8 cellular contexts compared by ENCODE assay signal in the genomic region with DNA sequence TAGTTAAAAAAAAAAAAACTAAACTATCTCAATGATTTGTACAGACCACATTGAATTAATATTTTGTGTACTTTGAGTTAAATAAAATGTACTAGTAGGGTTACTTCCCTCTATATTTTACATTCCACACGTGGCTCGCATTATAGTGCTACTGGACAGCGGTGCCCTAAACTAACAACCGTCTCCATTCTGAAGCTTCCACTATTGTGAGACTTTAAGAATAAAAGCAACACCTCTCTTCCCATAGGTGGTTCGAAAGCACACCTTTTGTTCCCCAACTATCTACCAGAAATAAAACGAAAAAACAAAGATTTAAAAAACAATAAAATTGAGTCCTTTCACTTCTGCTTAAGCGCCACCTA. TPM values are rescaled to one million over a fixed set of nuclear protein-coding genes. Genes with fewer than 3 reads are reported as not detected.
DNase-seq lines count a peak whose midpoint lies in the region; ATAC-seq and TF ChIP-seq lines count a peak whose summit lies in the region.

No MANE protein-coding gene starts in this region.

- TF ChIP-seq CTCF in colonic mucosa (IDR thresholded peaks at IDR 0.05): no peak

- peaks cover 4% of the 10 kb centered on the region for H3K27me3 Mint-ChIP-seq in CD4-positive, CD25-positive, alpha-beta regulatory T cell
- H3K27me3 Mint-ChIP-seq in naive thymus-derived CD4-positive, alpha-beta T cell: no peaks in the 10 kb centered on the region

- peak overlapping the region; percentile 93 to 97 (median 95) for H3K27ac Mint-ChIP-seq in CD4-positive, CD25-positive, alpha-beta regulatory T cell
- peak overlapping the region; percentile 92 to 99 (median 98) for H3K27ac Mint-ChIP-seq in naive thymus-derived CD4-positive, alpha-beta T cell

- no peak for DNase-seq in CD4-positive, CD25-positive, alpha-beta regulatory T cell
- DNase-seq in M059J (ENCODE audit: low read depth) (peak; percentile 19), colonic mucosa (no peak), NCI-H1930 (lab: John Stamatoyannopoulos, UW) (no peak)
- DNase-seq in naive thymus-derived CD4-positive, alpha-beta T cell: no peak
- no peak for DNase-seq in NK-92 treated with Interleukin-12 subunit alpha and Interleukin-12 subunit beta, amount 100 ng/mL, for 24 hours (lab: John Stamatoyannopoulos, UW)
- no peak for DNase-seq in stimulated activated CD4-positive, alpha-beta T cell treated with anti-CD3 and anti-CD28 coated beads, Interleukin-4, amount 100 ng/mL, for 24 hours

- H3K4me1 ChIP-seq in CD4-positive, CD25-positive, alpha-beta regulatory T cell (ENCODE audit: control insufficient read depth, insufficient read depth, low read length, poor library complexity, severe bottlenecking): peaks cover 25% of the 10 kb centered on the region
- no peaks in the 10 kb centered on the region for H3K4me1 ChIP-seq in colonic mucosa
- H3K4me1 ChIP-seq in naive thymus-derived CD4-positive, alpha-beta T cell (ENCODE audit: control insufficient read depth in 2 of 2, insufficient read depth in 2 of 2, low read length in 2 of 2): peaks cover 24 to 27% of the 10 kb centered on the region in 2 donors

- POLR2A ChIA-PET in naive thymus-derived CD4-positive, alpha-beta T cell (lab: Charles Lee): interaction anchor here (0.9 to 3.5 kb wide), 10 partner anchors 8 to 523 kb away, joined by 3 to 43 read pairs (median 3); a partner anchor contains a TSS

- peaks cover 3% of the 10 kb centered on the region for H3K36me3 ChIP-seq in CD4-positive, CD25-positive, alpha-beta regulatory T cell (ENCODE audit: control insufficient read depth, insufficient read depth, low read length)
- no peaks in the 10 kb centered on the region for H3K36me3 ChIP-seq in colonic mucosa
- H3K36me3 ChIP-seq in naive thymus-derived CD4-positive, alpha-beta T cell (ENCODE audit: control insufficient read depth in 2 of 3, insufficient read depth in 3 of 3, low read length in 3 of 3): peaks cover 0 to 8% (median 0%) of the 10 kb centered on the region in 3 experiments

- H3K9me3 Mint-ChIP-seq in CD4-positive, CD25-positive, alpha-beta regulatory T cell: peaks cover 0 to 2% (median 0%) of the 10 kb centered on the region in 7 donors
- H3K9me3 Mint-ChIP-seq in naive thymus-derived CD4-positive, alpha-beta T cell: no peaks in the 10 kb centered on the region

- peaks cover 21 to 48% (median 29%) of the 10 kb centered on the region in 4 donors for H3K4me1 Mint-ChIP-seq in CD4-positive, CD25-positive, alpha-beta regulatory T cell
- H3K4me1 Mint-ChIP-seq in naive thymus-derived CD4-positive, alpha-beta T cell: peaks cover 23 to 54% (median 48%) of the 10 kb centered on the region in 7 donors

- peak overlapping the region; percentile 94 to 99 (median 99) for H3K4me3 Mint-ChIP-seq in CD4-positive, CD25-positive, alpha-beta regulatory T cell
- peak overlapping the region; percentile 95 to 100 (median 98) for H3K4me3 Mint-ChIP-seq in naive thymus-derived CD4-positive, alpha-beta T cell

- H3K27me3 ChIP-seq in CD4-positive, CD25-positive, alpha-beta regulatory T cell (ENCODE audit: control insufficient read depth, insufficient read depth, low read length): no peaks in the 10 kb centered on the region
- no peaks in the 10 kb centered on the region for H3K27me3 ChIP-seq in colonic mucosa
- H3K27me3 ChIP-seq in naive thymus-derived CD4-positive, alpha-beta T cell (ENCODE audit: control insufficient read depth in 2 of 2, insufficient read depth in 2 of 2, low read length in 2 of 2): no peaks in the 10 kb centered on the region

- peak overlapping the region; percentile 44 to 90 for H3K9ac ChIP-seq in colonic mucosa (ENCODE audit: low read depth in 2 of 2, low read length in 2 of 2)

- H3K27ac ChIP-seq in CD4-positive, CD25-positive, alpha-beta regulatory T cell (ENCODE audit: insufficient read depth, low read length, poor library complexity, severe bottlenecking): peak overlapping the region; percentile 92
- H3K27ac ChIP-seq in colonic mucosa: peak overlapping the region; percentile 88
- peak overlapping the region; percentile 88 for H3K27ac ChIP-seq in naive thymus-derived CD4-positive, alpha-beta T cell (ENCODE audit: low read depth, low read length)

- ATAC-seq in CD4-positive, CD25-positive, alpha-beta regulatory T cell (ENCODE audit: low read depth in 2 of 2): no peak
- no peak for ATAC-seq in naive thymus-derived CD4-positive, alpha-beta T cell
- ATAC-seq in HG02610 (IDR thresholded peaks at IDR 0.05; ENCODE audit: unreplicated experiment): no peak

- CTCF ChIA-PET in naive thymus-derived CD4-positive, alpha-beta T cell (lab: Charles Lee): interaction anchor here (1.6 kb wide), 1 partner anchor 47 kb away, joined by 7 read pairs; a partner anchor contains a TSS

- H3K36me3 Mint-ChIP-seq in CD4-positive, CD25-positive, alpha-beta regulatory T cell: peaks cover under 1% of the 10 kb centered on the region
- H3K36me3 Mint-ChIP-seq in naive thymus-derived CD4-positive, alpha-beta T cell: peaks cover 0 to 6% (median 1%) of the 10 kb centered on the region in 5 donors

- peak overlapping the region; percentile 96 for H3K4me3 ChIP-seq in CD4-positive, CD25-positive, alpha-beta regulatory T cell (ENCODE audit: low read depth, low read length)
- peak overlapping the region; percentile 88 for H3K4me3 ChIP-seq in colonic mucosa
- H3K4me3 ChIP-seq in naive thymus-derived CD4-positive, alpha-beta T cell (ENCODE audit: low read length): peak overlapping the region; percentile 57

- intact Hi-C loops in colonic mucosa (cut with DNase I): no loop called here
- intact Hi-C loops in naive thymus-derived CD4-positive, alpha-beta T cell (cut with micrococcal nuclease): loop anchor here (1.0 to 5.0 kb wide), 11 partner anchors 35 to 1997 kb away; a partner anchor contains a TSS

- H3K9me3 ChIP-seq in CD4-positive, CD25-positive, alpha-beta regulatory T cell (ENCODE audit: control insufficient read depth in 2 of 2, low read length in 2 of 2): no peaks in the 10 kb centered on the region
- H3K9me3 ChIP-seq in colonic mucosa: no peaks in the 10 kb centered on the region
- H3K9me3 ChIP-seq in naive thymus-derived CD4-positive, alpha-beta T cell (ENCODE audit: control insufficient read depth in 2 of 3, low read length in 3 of 3): no peaks in the 10 kb centered on the region

RNA-seq across cellular contexts. Expression of a gene that starts 0.4 kb away (rescaled TPM):
- total RNA-seq in CD4-positive, CD25-positive, alpha-beta regulatory T cell: 102 TPM
- 10 to 100 TPM; 46.5 to 59.1 (median 53.0) TPM for polyA plus RNA-seq in CD4-positive, CD25-positive, alpha-beta regulatory T cell
- total RNA-seq in M059J (2014; rRNA removed; shearing (Covaris generic)): 52.7 and 59.4 TPM in 2 replicates
- total RNA-seq in colonic mucosa: 10 to 100 TPM; 48.6 to 56.5 TPM
- 100 to 1,000 TPM in 3 of 5 experiments, 10 to 100 TPM in 2; 85.2 to 132 (median 102) TPM for total RNA-seq in naive thymus-derived CD4-positive, alpha-beta T cell
- polyA plus RNA-seq in naive thymus-derived CD4-positive, alpha-beta T cell: 10 to 100 TPM; 45.9 to 62.3 TPM

RNA-seq across cellular contexts. Expression of a gene that starts 46.5 kb away (rescaled TPM):
- 65.7 TPM for total RNA-seq in CD4-positive, CD25-positive, alpha-beta regulatory T cell
- polyA plus RNA-seq in CD4-positive, CD25-positive, alpha-beta regulatory T cell: 100 to 1,000 TPM; 120 to 138 (median 134) TPM
- total RNA-seq in M059J (2014; rRNA removed; shearing (Covaris generic)): 88.0 and 119 TPM in 2 replicates
- total RNA-seq in colonic mucosa: 10 to 100 TPM; 86.4 to 98.0 TPM
- 100 to 1,000 TPM in 1 of 5 experiments, 10 to 100 TPM in 4; 59.8 to 138 (median 91.2) TPM for total RNA-seq in naive thymus-derived CD4-positive, alpha-beta T cell
- 100 to 1,000 TPM; 132 to 137 TPM for polyA plus RNA-seq in naive thymus-derived CD4-positive, alpha-beta T cell
